In genomic region chr20:18679020-18679419, GRCh38 we compare ENCODE assay signal across 10 cellular contexts.
DNase-seq lines count a peak whose midpoint lies in the region; ATAC-seq and TF ChIP-seq lines count a peak whose summit lies in the region.
"Had no signal": no experiment of that assay in that cellular context is flagged by ENCODE, and none has a peak within 500 bp of the region (broad histone marks: within the 10 kb centered on the region; RNA-seq: fewer than 3 reads in every experiment).

No MANE protein-coding gene starts in this region.

- no TSS peak for BruUV-seq in Calu3 (replicated peaks; lab: Mats Ljungman, UMichigan)

- no peaks in the 10 kb centered on the region for H3K27me3 ChIP-seq in BJ (ENCODE audit: control insufficient read depth, insufficient read depth, low read length)
- H3K27me3 ChIP-seq: BE2C had no signal

- H3K4me1 Mint-ChIP-seq in Calu3 (ENCODE audit: low read depth, unreplicated experiment): no peaks in the 10 kb centered on the region

- H3K36me3 Mint-ChIP-seq in Calu3 (ENCODE audit: insufficient read depth, unreplicated experiment): no peaks in the 10 kb centered on the region

- ATAC-seq in HG02938 (IDR thresholded peaks at IDR 0.05; ENCODE audit: unreplicated experiment): peak; percentile 77
- no peak for ATAC-seq in GM18502 (IDR thresholded peaks at IDR 0.05; ENCODE audit: poor library complexity, unreplicated experiment)

- no peak overlapping the region for H3K27ac Mint-ChIP-seq in Calu3 (ENCODE audit: unreplicated experiment)

- TF ChIP-seq CTCF in BJ (IDR thresholded peaks at IDR 0.05; ENCODE audit: insufficient read depth, low read depth, low read length): no peak
- no peak for TF ChIP-seq CTCF in Calu3 (IDR thresholded peaks at IDR 0.05; ENCODE audit: unreplicated experiment)

- H3K36me3 ChIP-seq in BJ (ENCODE audit: control insufficient read depth, insufficient read depth, low read length): no peaks in the 10 kb centered on the region
- H3K36me3 ChIP-seq: BE2C had no signal

- no peaks in the 10 kb centered on the region for H3K9me3 Mint-ChIP-seq in Calu3 (ENCODE audit: low read depth, unreplicated experiment)

- H3K27me3 Mint-ChIP-seq in Calu3 (ENCODE audit: unreplicated experiment): no peaks in the 10 kb centered on the region

- no peak overlapping the region for H3K4me3 ChIP-seq in BJ (ENCODE audit: low read depth, low read length)

- CTCF ChIA-PET in BJ (lab: Yijun Ruan, JAX) (no interaction called here), Calu3 (lab: Charles Lee) (no interaction called here)

- peak; percentile 21 for DNase-seq in BJ (ENCODE audit: low read depth)
- DNase-seq in NCI-H526 (lab: John Stamatoyannopoulos, UW): peak; percentile 71 to 78
- DNase-seq in glomerular visceral epithelial cell (ENCODE audit: extremely low spot score): peak; percentile 12
- no peak for DNase-seq in activated effector memory CD4-positive, alpha-beta T cell treated with Interleukin-2 at 50 U/mL for 16 hours
- no peak for DNase-seq in T1000 (lab: John Stamatoyannopoulos, UW)
- no peak for DNase-seq in Calu3
- DNase-seq: activated CD4-positive, alpha-beta T cell treated with anti-CD3 and anti-CD28 coated beads, Interleukin-2, amount 50 U/mL, for 48 hours; BE2C had no signal

- intact Hi-C loops in Calu3 (cut with micrococcal nuclease; ENCODE audit: unreplicated experiment): no loop called here

- no peak overlapping the region for H3K4me3 Mint-ChIP-seq in Calu3 (ENCODE audit: low read depth, unreplicated experiment)

- POLR2A ChIA-PET in BJ (lab: Charles Lee): no interaction called here

Comparison
In these comparisons a context has a peak if more than half of its experiments do, and no peak if none do; other contexts are left out.
1. DNase-seq: peak in BJ (single experiment), NCI-H526 (2 of 2) and glomerular visceral epithelial cell (single experiment); none in activated effector memory CD4-positive, alpha-beta T cell treated with Interleukin-2 at 50 U/mL for 16 hours (single experiment), T1000 (single experiment) and Calu3 (single experiment).